In genomic region chrX:53272808-53273337, GRCh38 we compare ENCODE assay signal across 9 cellular contexts.
"Had no signal": no experiment of that assay in that cellular context is flagged by ENCODE, and none has a peak within 500 bp of the region (broad histone marks: within the 10 kb centered on the region; RNA-seq: fewer than 3 reads in every experiment).

No MANE protein-coding gene starts in this region.

- H3K36me3 ChIP-seq: HAP-1 had no signal

- H3K4me1 ChIP-seq: HAP-1 had no signal

- DNase-seq: GM23248, GOT3, H7, IMR-90, Karpas-422, KBM-7 had no signal

- H3K9ac ChIP-seq: GM23248, KMS-11 had no signal

- H3K4me2 ChIP-seq: KMS-11 had no signal

- H3K9me3 ChIP-seq: HAP-1 had no signal

- ATAC-seq: HCT116 had no signal

- H2AFZ ChIP-seq: GM23248 had no signal

- H3K27ac ChIP-seq: GM23248, KMS-11 had no signal

- H3K4me3 ChIP-seq: GM23248, HAP-1 had no signal
